8 cellular contexts compared by ENCODE assay signal in the genomic region with DNA sequence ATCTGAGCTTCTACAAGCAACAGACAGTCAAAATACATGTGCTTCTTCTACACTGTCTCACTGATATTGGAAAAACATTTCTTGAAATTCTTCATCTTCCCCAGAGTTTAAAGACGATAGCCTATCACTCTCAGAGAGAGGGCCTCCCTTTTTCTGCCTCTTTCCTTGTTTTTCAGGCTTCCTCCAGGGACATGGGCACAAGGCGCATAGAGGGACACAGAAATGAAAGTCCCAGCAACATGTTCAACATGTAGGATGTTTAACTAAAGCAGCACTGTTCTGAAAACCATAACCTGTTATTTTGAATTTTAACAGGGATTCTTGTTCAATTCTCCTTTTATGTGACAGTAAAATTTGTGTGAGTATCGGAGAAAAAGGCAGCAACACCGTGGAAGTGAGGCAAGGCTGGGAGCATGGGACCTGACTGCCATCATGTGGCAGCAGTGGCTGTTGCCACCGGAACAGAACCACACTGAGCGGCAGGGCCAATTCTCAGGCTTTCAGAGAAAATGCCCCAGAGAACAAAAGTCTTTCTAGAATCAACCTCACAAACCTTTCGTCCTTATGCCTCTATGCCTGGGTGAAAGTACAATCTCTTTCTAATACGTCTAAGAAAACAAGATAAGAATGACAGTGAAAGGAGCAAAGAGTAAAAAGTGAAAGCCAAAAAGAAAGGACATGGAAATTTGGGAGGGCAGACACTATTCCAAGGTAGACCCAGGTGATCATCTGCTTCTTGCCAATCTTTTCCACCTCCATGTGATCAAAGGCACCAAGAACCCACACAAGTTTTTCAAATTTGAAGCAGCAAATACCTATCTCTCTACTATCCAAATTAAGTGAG. TPM values are rescaled to one million over a fixed set of nuclear protein-coding genes. Genes with fewer than 3 reads are reported as not detected.
DNase-seq lines count a peak whose midpoint lies in the region; ATAC-seq, FAIRE-seq and TF ChIP-seq lines count a peak whose summit lies in the region.

No MANE protein-coding gene starts in this region.

- DNase-seq in A549 (ENCODE audit: low read depth in 1 of 2, low spot score in 1 of 2) = peak; percentile 47 to 64
- peak; percentile 69 for DNase-seq in G401 (ENCODE audit: low spot score)
- DNase-seq in WTC11 (ENCODE audit: low spot score) = peak; percentile 38
- peak; percentile 79 for DNase-seq in Right ventricle myocardium inferior (ENCODE audit: missing footprints)
- DNase-seq in posterior vena cava (ENCODE audit: low spot score) = peak; percentile 86
- DNase-seq in cortex of kidney (lab: John Stamatoyannopoulos, UW) = no peak
- DNase-seq in OCI-M2 (lab: John Stamatoyannopoulos, UW; ENCODE audit: unreplicated experiment) = no peak

- no peaks in the 10 kb centered on the region for H3K9me3 ChIP-seq in A549

- peak overlapping the region; percentile 43 to 69 for H3K27ac ChIP-seq in A549

- TF ChIP-seq RAD21 in A549 (conservative IDR thresholded peaks at IDR 0.05 in 1 of 2, IDR thresholded peaks at IDR 0.05 in 1 of 2) = peak; percentile 96 to 97

- intact Hi-C loops in Right ventricle myocardium inferior (cut with DNase I) = loop anchor here (1.0 kb wide), 1 partner anchor 606 kb away; no protein-coding TSS in a partner anchor
- intact Hi-C loops in posterior vena cava (cut with DNase I) = no loop called here

- 37% methylated on average over 8 of the region's 8 CpGs for WGBS in A549 (ENCODE audit: missing lambda C conversion rate)

- peaks cover 9% of the 10 kb centered on the region for H3K4me1 Mint-ChIP-seq in WTC11

- H3K4me2 ChIP-seq in A549 = peak overlapping the region; percentile 43

- no peak overlapping the region for H3K4me3 Mint-ChIP-seq in WTC11

- no peaks in the 10 kb centered on the region for H3K27me3 Mint-ChIP-seq in WTC11 (ENCODE audit: low read depth)

- peak; percentile 18 for FAIRE-seq in A549 (lab: Jason Lieb, UNC)

- H3K27ac Mint-ChIP-seq in WTC11 = peak overlapping the region; percentile 68

- H3K4me1 ChIP-seq in A549 = peaks cover 41% of the 10 kb centered on the region

- H3K4me3 ChIP-seq in A549 = no peak overlapping the region

- in situ Hi-C loops in G401 (cut with HindIII; ENCODE audit: low sequenced_read_pairs) = no loop called here

- ATAC-seq in A549 (peak; percentile 91 to 95), WTC11 (peak; percentile 78), Right ventricle myocardium inferior (peak; percentile 87)

- TF ChIP-seq CTCF in A549 (IDR thresholded peaks at IDR 0.05) (peak; percentile 89), LNCAP (IDR thresholded peaks at IDR 0.05) (peak; percentile 98), WTC11 (IDR thresholded peaks at IDR 0.05) (no peak)

- TF ChIP-seq EP300 in A549 (IDR thresholded peaks at IDR 0.05) = no peak

- POLR2A ChIA-PET in A549 (lab: Yijun Ruan, JAX) = interaction anchor here (1.0 to 1.2 kb wide), 2 partner anchors 128 to 611 kb away, joined by 3 read pairs; a partner anchor contains a TSS
- POLR2A ChIA-PET in WTC11 (lab: Charles Lee) = no interaction called here

- TF ChIP-seq POLR2A in A549 (IDR thresholded peaks at IDR 0.05; ENCODE audit: low read length) = no peak

- CTCF ChIA-PET in A549 (lab: Yijun Ruan, JAX) (interaction anchor here (0.7 to 2.0 kb wide), 17 partner anchors 7 to 614 kb away, joined by 3 to 15 read pairs (median 4); no protein-coding TSS in a partner anchor), WTC11 (lab: Charles Lee) (no interaction called here)

- no peaks in the 10 kb centered on the region for H3K9me3 Mint-ChIP-seq in WTC11

- peaks cover 45% of the 10 kb centered on the region for H3K36me3 Mint-ChIP-seq in WTC11

TF ChIP-seq in A549, 52 proteins besides CTCF, POLR2A, EP300 and RAD21:
- TF ChIP-seq JUNB (IDR thresholded peaks at IDR 0.05) (no peak), EHMT2 (IDR thresholded peaks at IDR 0.05; ENCODE audit: low read depth) (no peak), HDAC2 (IDR thresholded peaks at IDR 0.05) (no peak), PHF8 (IDR thresholded peaks at IDR 0.05; ENCODE audit: borderline replicate concordance, low read depth) (no peak), SMC3 (IDR thresholded peaks at IDR 0.05) (peak; percentile 87)

TF ChIP-seq in WTC11, 78 proteins besides CTCF, POLR2A, EP300 and RAD21 (continues in another document):
- TF ChIP-seq HMGA2 (CRISPR knock-in tag; IDR thresholded peaks at IDR 0.05) (no peak), FOXP1 (CRISPR knock-in tag; IDR thresholded peaks at IDR 0.05; ENCODE audit: borderline replicate concordance) (no peak), FOXJ3 (CRISPR knock-in tag; IDR thresholded peaks at IDR 0.05; ENCODE audit: borderline replicate concordance) (no peak), ZNF232 (CRISPR knock-in tag; IDR thresholded peaks at IDR 0.05) (no peak), TEAD4 (CRISPR knock-in tag; IDR thresholded peaks at IDR 0.05) (no peak)
- TF ChIP-seq, protein P1, sequence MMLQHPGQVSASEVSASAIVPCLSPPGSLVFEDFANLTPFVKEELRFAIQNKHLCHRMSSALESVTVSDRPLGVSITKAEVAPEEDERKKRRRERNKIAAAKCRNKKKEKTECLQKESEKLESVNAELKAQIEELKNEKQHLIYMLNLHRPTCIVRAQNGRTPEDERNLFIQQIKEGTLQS (CRISPR knock-in tag; conservative IDR thresholded peaks at IDR 0.05) = no peak
- TF ChIP-seq, protein P2, sequence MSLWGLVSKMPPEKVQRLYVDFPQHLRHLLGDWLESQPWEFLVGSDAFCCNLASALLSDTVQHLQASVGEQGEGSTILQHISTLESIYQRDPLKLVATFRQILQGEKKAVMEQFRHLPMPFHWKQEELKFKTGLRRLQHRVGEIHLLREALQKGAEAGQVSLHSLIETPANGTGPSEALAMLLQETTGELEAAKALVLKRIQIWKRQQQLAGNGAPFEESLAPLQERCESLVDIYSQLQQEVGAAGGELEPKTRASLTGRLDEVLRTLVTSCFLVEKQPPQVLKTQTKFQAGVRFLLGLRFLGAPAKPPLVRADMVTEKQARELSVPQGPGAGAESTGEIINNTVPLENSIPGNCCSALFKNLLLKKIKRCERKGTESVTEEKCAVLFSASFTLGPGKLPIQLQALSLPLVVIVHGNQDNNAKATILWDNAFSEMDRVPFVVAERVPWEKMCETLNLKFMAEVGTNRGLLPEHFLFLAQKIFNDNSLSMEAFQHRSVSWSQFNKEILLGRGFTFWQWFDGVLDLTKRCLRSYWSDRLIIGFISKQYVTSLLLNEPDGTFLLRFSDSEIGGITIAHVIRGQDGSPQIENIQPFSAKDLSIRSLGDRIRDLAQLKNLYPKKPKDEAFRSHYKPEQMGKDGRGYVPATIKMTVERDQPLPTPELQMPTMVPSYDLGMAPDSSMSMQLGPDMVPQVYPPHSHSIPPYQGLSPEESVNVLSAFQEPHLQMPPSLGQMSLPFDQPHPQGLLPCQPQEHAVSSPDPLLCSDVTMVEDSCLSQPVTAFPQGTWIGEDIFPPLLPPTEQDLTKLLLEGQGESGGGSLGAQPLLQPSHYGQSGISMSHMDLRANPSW (CRISPR knock-in tag; conservative IDR thresholded peaks at IDR 0.05; ENCODE audit: low read depth) = no peak
- TF ChIP-seq, protein P3, sequence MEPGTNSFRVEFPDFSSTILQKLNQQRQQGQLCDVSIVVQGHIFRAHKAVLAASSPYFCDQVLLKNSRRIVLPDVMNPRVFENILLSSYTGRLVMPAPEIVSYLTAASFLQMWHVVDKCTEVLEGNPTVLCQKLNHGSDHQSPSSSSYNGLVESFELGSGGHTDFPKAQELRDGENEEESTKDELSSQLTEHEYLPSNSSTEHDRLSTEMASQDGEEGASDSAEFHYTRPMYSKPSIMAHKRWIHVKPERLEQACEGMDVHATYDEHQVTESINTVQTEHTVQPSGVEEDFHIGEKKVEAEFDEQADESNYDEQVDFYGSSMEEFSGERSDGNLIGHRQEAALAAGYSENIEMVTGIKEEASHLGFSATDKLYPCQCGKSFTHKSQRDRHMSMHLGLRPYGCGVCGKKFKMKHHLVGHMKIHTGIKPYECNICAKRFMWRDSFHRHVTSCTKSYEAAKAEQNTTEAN (CRISPR knock-in tag; IDR thresholded peaks at IDR 0.05) = no peak
- TF ChIP-seq, protein P4, sequence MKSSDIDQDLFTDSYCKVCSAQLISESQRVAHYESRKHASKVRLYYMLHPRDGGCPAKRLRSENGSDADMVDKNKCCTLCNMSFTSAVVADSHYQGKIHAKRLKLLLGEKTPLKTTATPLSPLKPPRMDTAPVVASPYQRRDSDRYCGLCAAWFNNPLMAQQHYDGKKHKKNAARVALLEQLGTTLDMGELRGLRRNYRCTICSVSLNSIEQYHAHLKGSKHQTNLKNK (CRISPR knock-in tag; IDR thresholded peaks at IDR 0.05) = no peak
- TF ChIP-seq, protein P5, sequence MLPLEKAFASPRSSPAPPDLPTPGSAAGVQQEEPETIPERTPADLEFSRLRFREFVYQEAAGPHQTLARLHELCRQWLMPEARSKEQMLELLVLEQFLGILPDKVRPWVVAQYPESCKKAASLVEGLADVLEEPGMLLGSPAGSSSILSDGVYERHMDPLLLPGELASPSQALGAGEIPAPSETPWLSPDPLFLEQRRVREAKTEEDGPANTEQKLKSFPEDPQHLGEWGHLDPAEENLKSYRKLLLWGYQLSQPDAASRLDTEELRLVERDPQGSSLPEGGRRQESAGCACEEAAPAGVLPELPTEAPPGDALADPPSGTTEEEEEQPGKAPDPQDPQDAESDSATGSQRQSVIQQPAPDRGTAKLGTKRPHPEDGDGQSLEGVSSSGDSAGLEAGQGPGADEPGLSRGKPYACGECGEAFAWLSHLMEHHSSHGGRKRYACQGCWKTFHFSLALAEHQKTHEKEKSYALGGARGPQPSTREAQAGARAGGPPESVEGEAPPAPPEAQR (CRISPR knock-in tag; IDR thresholded peaks at IDR 0.05) = no peak
- TF ChIP-seq, protein P6, sequence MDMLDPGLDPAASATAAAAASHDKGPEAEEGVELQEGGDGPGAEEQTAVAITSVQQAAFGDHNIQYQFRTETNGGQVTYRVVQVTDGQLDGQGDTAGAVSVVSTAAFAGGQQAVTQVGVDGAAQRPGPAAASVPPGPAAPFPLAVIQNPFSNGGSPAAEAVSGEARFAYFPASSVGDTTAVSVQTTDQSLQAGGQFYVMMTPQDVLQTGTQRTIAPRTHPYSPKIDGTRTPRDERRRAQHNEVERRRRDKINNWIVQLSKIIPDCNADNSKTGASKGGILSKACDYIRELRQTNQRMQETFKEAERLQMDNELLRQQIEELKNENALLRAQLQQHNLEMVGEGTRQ (CRISPR knock-in tag; IDR thresholded peaks at IDR 0.05) = no peak

RNA-seq across cellular contexts. Expression of a gene that starts 54.5 kb away (rescaled TPM):
- polyA plus RNA-seq in A549 (2011; rRNA removed) = 27.2 and 31.5 TPM in 2 replicates
- 11.3 and 13.9 TPM in 2 replicates for polyA plus RNA-seq in A549 (2012; cell fraction: cytosol; rRNA removed)
- 33.4 and 41.8 TPM in 2 replicates for polyA plus RNA-seq in A549 (2012; cell fraction: nucleus; rRNA removed)
- 8.7 to 9.0 TPM (median 8.8 TPM) in 3 replicates for polyA plus RNA-seq in A549 (2017; fragmentation: RNase III; extraction: RNeasy Plus Mini Kit Qiagen cat#74134 plus additional on column Dnase treatment)
- 207 and 209 TPM in 2 replicates for polyA minus RNA-seq in A549 (2011; rRNA and poly(A)+ RNA removed)
- total RNA-seq in G401 (2014; rRNA removed; shearing (Covaris generic)) = 0.07 and 0.74 TPM in 2 replicates
- 50.8 to 59.4 TPM (median 57.0 TPM) in 3 replicates for total RNA-seq in WTC11 (2021)
- total RNA-seq in Right ventricle myocardium inferior = 2.2 TPM
- 10 to 100 TPM; 12.9 to 16.8 TPM for total RNA-seq in posterior vena cava

Comparison
In these comparisons a context has a peak if more than half of its experiments do, and no peak if none do; other contexts are left out.
1. DNase-seq: peak in A549 (2 of 2), G401 (single experiment), WTC11 (single experiment), Right ventricle myocardium inferior (single experiment) and posterior vena cava (single experiment); none in cortex of kidney (single experiment) and OCI-M2 (single experiment).
2. Peak in every context shown above with its lines, with median percentiles within 50 percentile points of each other: ATAC-seq.